In genomic region chr6:139588076-139588639, GRCh38 we compare ENCODE assay signal across 8 cellular contexts.
A peak's percentile ranks its signal among the peaks of the same experiment; 100 is the strongest.
DNase-seq lines count a peak whose midpoint lies in the region; ATAC-seq and TF ChIP-seq lines count a peak whose summit lies in the region.

No MANE protein-coding gene starts in this region.

- whole genome bisulfite sequencing in body of pancreas, 2 donors: 8 to 13% methylated on average over 3 of the region's 3 CpGs

- no peak overlapping the region for H3K4me3 Mint-ChIP-seq in activated T-cell treated with anti-CD3 and anti-CD28 coated beads, Interleukin-2, amount 50 U/mL, for 72 hours

- peaks cover 5% of the 10 kb centered on the region for H3K4me1 Mint-ChIP-seq in activated T-cell treated with anti-CD3 and anti-CD28 coated beads, Interleukin-2, amount 50 U/mL, for 72 hours (ENCODE audit: low read depth)

- no peak overlapping the region for H3K4me3 ChIP-seq in body of pancreas
- peak overlapping the region in 1 of 2 donors; percentile 31 for H3K4me3 ChIP-seq in mucosa of rectum (ENCODE audit: low read length in 2 of 2)

- peak in 2 of 3 donors; percentile 52 to 53 for TF ChIP-seq POLR2A in body of pancreas (IDR thresholded peaks at IDR 0.05)

- H3K36me3 Mint-ChIP-seq in activated T-cell treated with anti-CD3 and anti-CD28 coated beads, Interleukin-2, amount 50 U/mL, for 72 hours (ENCODE audit: insufficient read depth in 2 of 2): no peaks in the 10 kb centered on the region

- no peak for TF ChIP-seq CTCF in body of pancreas (IDR thresholded peaks at IDR 0.05)

- DNase-seq in DMS153 (lab: John Stamatoyannopoulos, UW): peak; percentile 97
- DNase-seq in NCI-H2081 treated with DMSO at 0.1 percent for 48 hours (lab: John Stamatoyannopoulos, UW): peak; percentile 61
- peak; percentile 81 to 94 (median 89) for DNase-seq in body of pancreas
- no peak for DNase-seq in D341Med (ENCODE audit: low spot score)
- DNase-seq in activated effector memory CD4-positive, alpha-beta T cell treated with Interleukin-2 at 50 U/mL for 16 hours: no peak
- no peak for DNase-seq in activated T-cell treated with anti-CD3 and anti-CD28 coated beads, Interleukin-2, amount 50 U/mL, for 72 hours

- ATAC-seq in body of pancreas (peak; percentile 83), HG03439 (IDR thresholded peaks at IDR 0.05; ENCODE audit: unreplicated experiment) (no peak)
- ATAC-seq in activated T-cell treated with anti-CD3 and anti-CD28 coated beads, Interleukin-2, amount 50 U/mL, for 72 hours (replicated peaks in 1 of 2): no peak

- peak overlapping the region in 1 of 2 donors; percentile 44 for H3K9ac ChIP-seq in mucosa of rectum (ENCODE audit: low read depth in 1 of 2, low read length in 2 of 2)

- no peak overlapping the region for H3K27ac Mint-ChIP-seq in activated T-cell treated with anti-CD3 and anti-CD28 coated beads, Interleukin-2, amount 50 U/mL, for 72 hours

- peaks cover 45% of the 10 kb centered on the region for H3K27me3 Mint-ChIP-seq in activated T-cell treated with anti-CD3 and anti-CD28 coated beads, Interleukin-2, amount 50 U/mL, for 72 hours (ENCODE audit: low read depth)

- intact Hi-C loops in body of pancreas (cut with DNase I): no loop called here

- peaks cover 73% of the 10 kb centered on the region for H3K4me1 ChIP-seq in body of pancreas
- H3K4me1 ChIP-seq in mucosa of rectum (ENCODE audit: control insufficient read depth in 2 of 2, insufficient read depth in 2 of 2, low read length in 2 of 2): peaks cover 30 to 48% of the 10 kb centered on the region in 2 donors

- H3K9me3 ChIP-seq in body of pancreas (no peaks in the 10 kb centered on the region), mucosa of rectum (ENCODE audit: control insufficient read depth in 2 of 2, low read length in 2 of 2) (no peaks in the 10 kb centered on the region)

- H3K36me3 ChIP-seq in body of pancreas (replicated peaks in 1 of 2; ENCODE audit: insufficient read depth in 1 of 2, low read depth in 2 of 2): no peaks in the 10 kb centered on the region
- H3K36me3 ChIP-seq in mucosa of rectum (ENCODE audit: control insufficient read depth in 2 of 2, insufficient read depth in 2 of 2, low read length in 2 of 2): no peaks in the 10 kb centered on the region

- no peaks in the 10 kb centered on the region for H3K27me3 ChIP-seq in body of pancreas
- H3K27me3 ChIP-seq in mucosa of rectum (ENCODE audit: control insufficient read depth in 2 of 2, insufficient read depth in 2 of 2, low read length in 2 of 2): no peaks in the 10 kb centered on the region

- no peaks in the 10 kb centered on the region for H3K9me3 Mint-ChIP-seq in activated T-cell treated with anti-CD3 and anti-CD28 coated beads, Interleukin-2, amount 50 U/mL, for 72 hours

- H3K27ac ChIP-seq in body of pancreas (peak overlapping the region; percentile 82 to 94 (median 92)), mucosa of rectum (ENCODE audit: low read depth in 2 of 2, low read length in 2 of 2) (peak overlapping the region; percentile 77 to 89)

Comparison
In these comparisons a context has a peak if more than half of its experiments do, and no peak if none do; other contexts are left out.
1. DNase-seq: peak in DMS153 (single experiment), NCI-H2081 treated with DMSO at 0.1 percent for 48 hours (single experiment) and body of pancreas (4 of 4); none in D341Med (single experiment), activated effector memory CD4-positive, alpha-beta T cell treated with Interleukin-2 at 50 U/mL for 16 hours (single experiment) and activated T-cell treated with anti-CD3 and anti-CD28 coated beads, Interleukin-2, amount 50 U/mL, for 72 hours (0 of 2).